In the genomic region with DNA sequence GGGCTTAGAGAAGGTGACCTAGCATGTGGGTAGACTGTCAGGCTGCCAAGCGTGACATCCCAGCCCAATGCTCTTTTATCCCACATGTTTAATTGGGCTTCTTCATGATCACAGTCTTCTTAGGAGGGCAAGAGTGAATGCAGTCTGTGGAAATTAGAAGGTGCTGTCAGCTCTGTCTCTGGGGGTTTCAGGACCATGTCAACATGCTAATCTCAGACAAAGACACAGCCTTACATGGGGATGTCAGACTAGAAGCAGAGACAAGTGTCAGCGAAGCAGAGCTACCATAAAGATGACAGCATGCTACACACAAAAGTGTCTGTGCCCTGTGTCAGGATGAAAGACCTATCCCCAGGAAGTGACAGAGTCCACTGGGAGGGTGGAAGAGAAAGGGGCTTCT, we compare ENCODE assay signal across 1 cellular context.
TF ChIP-seq lines count a peak whose summit lies in the region.

No MANE protein-coding gene starts in this region.

TF ChIP-seq in neural cell, 6 proteins besides CTCF, POLR2A, EP300 and RAD21 (continued from another document):
- TF ChIP-seq, protein P1, sequence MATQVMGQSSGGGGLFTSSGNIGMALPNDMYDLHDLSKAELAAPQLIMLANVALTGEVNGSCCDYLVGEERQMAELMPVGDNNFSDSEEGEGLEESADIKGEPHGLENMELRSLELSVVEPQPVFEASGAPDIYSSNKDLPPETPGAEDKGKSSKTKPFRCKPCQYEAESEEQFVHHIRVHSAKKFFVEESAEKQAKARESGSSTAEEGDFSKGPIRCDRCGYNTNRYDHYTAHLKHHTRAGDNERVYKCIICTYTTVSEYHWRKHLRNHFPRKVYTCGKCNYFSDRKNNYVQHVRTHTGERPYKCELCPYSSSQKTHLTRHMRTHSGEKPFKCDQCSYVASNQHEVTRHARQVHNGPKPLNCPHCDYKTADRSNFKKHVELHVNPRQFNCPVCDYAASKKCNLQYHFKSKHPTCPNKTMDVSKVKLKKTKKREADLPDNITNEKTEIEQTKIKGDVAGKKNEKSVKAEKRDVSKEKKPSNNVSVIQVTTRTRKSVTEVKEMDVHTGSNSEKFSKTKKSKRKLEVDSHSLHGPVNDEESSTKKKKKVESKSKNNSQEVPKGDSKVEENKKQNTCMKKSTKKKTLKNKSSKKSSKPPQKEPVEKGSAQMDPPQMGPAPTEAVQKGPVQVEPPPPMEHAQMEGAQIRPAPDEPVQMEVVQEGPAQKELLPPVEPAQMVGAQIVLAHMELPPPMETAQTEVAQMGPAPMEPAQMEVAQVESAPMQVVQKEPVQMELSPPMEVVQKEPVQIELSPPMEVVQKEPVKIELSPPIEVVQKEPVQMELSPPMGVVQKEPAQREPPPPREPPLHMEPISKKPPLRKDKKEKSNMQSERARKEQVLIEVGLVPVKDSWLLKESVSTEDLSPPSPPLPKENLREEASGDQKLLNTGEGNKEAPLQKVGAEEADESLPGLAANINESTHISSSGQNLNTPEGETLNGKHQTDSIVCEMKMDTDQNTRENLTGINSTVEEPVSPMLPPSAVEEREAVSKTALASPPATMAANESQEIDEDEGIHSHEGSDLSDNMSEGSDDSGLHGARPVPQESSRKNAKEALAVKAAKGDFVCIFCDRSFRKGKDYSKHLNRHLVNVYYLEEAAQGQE (IDR thresholded peaks at IDR 0.05; ENCODE audit: borderline replicate concordance) = peak; percentile 35
- no peak for TF ChIP-seq EZH2 (IDR thresholded peaks at IDR 0.05; ENCODE audit: borderline replicate concordance, insufficient read depth, low read length, poor library complexity, severe bottlenecking)
- no peak for TF ChIP-seq SMC3 (conservative IDR thresholded peaks at IDR 0.05; ENCODE audit: poor library complexity)
